ENCODE assay signal across 31 cellular contexts in the genomic region with DNA sequence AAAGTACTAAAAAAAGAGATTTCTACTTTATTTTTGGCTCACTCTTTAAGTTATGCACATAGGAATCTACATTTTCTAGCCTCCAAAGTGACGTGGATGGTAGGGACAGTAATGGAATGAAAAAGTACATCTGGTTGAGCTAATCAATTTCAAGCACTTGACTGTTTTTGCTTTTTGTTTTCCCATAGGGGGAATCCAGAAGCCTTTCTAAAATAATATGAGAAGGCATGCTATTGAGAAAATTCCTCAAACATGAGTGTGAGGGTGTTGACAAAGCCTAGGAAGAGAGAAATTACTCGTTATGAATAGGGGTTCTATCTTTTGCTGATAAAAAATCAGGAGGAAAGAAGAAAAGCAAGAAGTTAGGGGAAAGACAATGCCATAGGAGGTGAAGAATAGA.
"Had no signal": no experiment of that assay in that cellular context is flagged by ENCODE, and none has a peak within 500 bp of the region (broad histone marks: within the 10 kb centered on the region; RNA-seq: fewer than 3 reads in every experiment).

No MANE protein-coding gene starts in this region.

- H3K4me2 ChIP-seq: KMS-11 had no signal

- H3K27ac ChIP-seq: KMS-11, RWPE1, VCaP had no signal

- DNase-seq: activated B cell treated with CpG ODN at 0.5 μM for 24 hours; activated CD4-positive, alpha-beta memory T cell treated with anti-CD3 and anti-CD28 coated beads, Interleukin-2, amount 10 ng/mL, durations not matched to agents 7 days and 5 days; activated CD4-positive, alpha-beta T cell treated with anti-CD3 and anti-CD28 coated beads for 4 hours; activated CD4-positive, CD25-positive, alpha-beta regulatory T cell treated with anti-CD3 and anti-CD28 coated beads, Interleukin-2, amount 50 U/mL, for 72 hours; activated CD8-positive, alpha-beta memory T cell treated with anti-CD3 and anti-CD28 coated beads for 24 hours; activated CD8-positive, alpha-beta memory T cell treated with anti-CD3 and anti-CD28 coated beads, Interleukin-2, amount 10 ng/mL, durations not matched to agents 7 days and 5 days; activated CD8-positive, alpha-beta memory T cell treated with anti-CD3 and anti-CD28 coated beads, Interleukin-2, amount 50 U/mL, for 48 hours; activated effector memory CD4-positive, alpha-beta T cell treated with Interleukin-2 at 50 U/mL for 16 hours; activated naive CD4-positive, alpha-beta T cell treated with anti-CD3 and anti-CD28 coated beads, Interleukin-2, amount 10 ng/mL, durations not matched to agents 7 days and 5 days; activated naive CD8-positive, alpha-beta T cell treated with anti-CD3 and anti-CD28 coated beads, Interleukin-2, amount 50 U/mL, for 24 hours; activated T-cell treated with anti-CD3 and anti-CD28 coated beads, Interleukin-2, amount 50 U/mL, for 48 hours; amniotic stem cell; aorta; brain microvascular endothelial cell; central memory CD4-positive, alpha-beta T cell; NCI-H1092 treated with DMSO at 0.1 percent for 48 hours; NCI-H1417; NCI-H146; NCI-H187 treated with DMSO at 0.1 percent for 48 hours; NCI-H2081; NCI-H226; NCI-H524 treated with DMSO at 0.1 percent for 48 hours; PC-3; SIG-M5; SW 1271; T-helper 1 cell; T-helper 2 cell; T-helper 9 cell had no signal

- H3K9ac ChIP-seq: KMS-11 had no signal

- H3K36me3 ChIP-seq: brain microvascular endothelial cell had no signal

- H3K27me3 ChIP-seq: brain microvascular endothelial cell had no signal
